Comparison of ENCODE assay signal across 1 cellular context in genomic region chr5:82584631-82585030, GRCh38.
TF ChIP-seq lines count a peak whose summit lies in the region.

No MANE protein-coding gene starts in this region.

TF ChIP-seq in HepG2, 621 proteins besides CTCF, POLR2A, EP300 and RAD21 (continued from another document):
- TF ChIP-seq ZBTB40 (IDR thresholded peaks at IDR 0.05) (no peak), ZBTB40 (CRISPR knock-in tag; IDR thresholded peaks at IDR 0.05) (no peak), MYNN (CRISPR knock-in tag; IDR thresholded peaks at IDR 0.05; ENCODE audit: low read depth) (no peak), MTA1 (CRISPR knock-in tag; IDR thresholded peaks at IDR 0.05; ENCODE audit: borderline replicate concordance) (peak; percentile 15; the same call in 1 of the 2 replicates), SIN3A (IDR thresholded peaks at IDR 0.05; ENCODE audit: borderline replicate concordance, low read depth, low read length) (no peak), SALL1 (CRISPR knock-in tag; IDR thresholded peaks at IDR 0.05) (0 out of 2 replicates have a peak, but pooled peaks have one; percentile 16), SOX6 (IDR thresholded peaks at IDR 0.05) (no peak), SOX6 (CRISPR knock-in tag; IDR thresholded peaks at IDR 0.05) (no peak), TARDBP (CRISPR knock-in tag; IDR thresholded peaks at IDR 0.05) (no peak), ZNF619 (CRISPR knock-in tag; IDR thresholded peaks at IDR 0.05) (no peak), DDIT3 (CRISPR knock-in tag; IDR thresholded peaks at IDR 0.05) (no peak), ZNF33A (CRISPR knock-in tag; IDR thresholded peaks at IDR 0.05; ENCODE audit: borderline replicate concordance) (no peak), SIN3B (IDR thresholded peaks at IDR 0.05; ENCODE audit: low read length) (no peak), ZFP37 (CRISPR knock-in tag; IDR thresholded peaks at IDR 0.05; ENCODE audit: borderline replicate concordance) (no peak), ZNF124 (CRISPR knock-in tag; IDR thresholded peaks at IDR 0.05) (no peak), HNF4A (CRISPR knock-in tag; IDR thresholded peaks at IDR 0.05) (peak; percentile 56), RNF2 (conservative IDR thresholded peaks at IDR 0.05; ENCODE audit: low read depth) (no peak), TEAD3 (CRISPR knock-in tag; optimal IDR thresholded peaks at IDR 0.05; ENCODE audit: borderline replicate concordance) (no peak), RELA (CRISPR knock-in tag; IDR thresholded peaks at IDR 0.05) (no peak), ARNTL (CRISPR knock-in tag; IDR thresholded peaks at IDR 0.05) (no peak)
TF ChIP-seq in HepG2: peak in this region for 3.
